10 cellular contexts compared by ENCODE assay signal in genomic region chr1:11653101-11653601, GRCh38. TPM values are rescaled to one million over a fixed set of nuclear protein-coding genes. Genes with fewer than 3 reads are reported as not detected.
DNase-seq lines count a peak whose midpoint lies in the region; ATAC-seq and TF ChIP-seq lines count a peak whose summit lies in the region.
"Had no signal": no experiment of that assay in that cellular context is flagged by ENCODE, and none has a peak within 500 bp of the region (broad histone marks: within the 10 kb centered on the region; RNA-seq: fewer than 3 reads in every experiment).

No MANE protein-coding gene starts in this region.

- no peak overlapping the region for H3K9ac ChIP-seq in PC-3 (ENCODE audit: low read length)

- peaks cover 0 to 4% of the 10 kb centered on the region in 2 donors for H3K36me3 Mint-ChIP-seq in CD4-positive, alpha-beta memory T cell

- no peaks in the 10 kb centered on the region for H3K9me3 ChIP-seq in CD4-positive, alpha-beta memory T cell (ENCODE audit: control insufficient read depth in 1 of 2, low read length in 2 of 2)
- no peaks in the 10 kb centered on the region for H3K9me3 ChIP-seq in PC-3 (ENCODE audit: low read length)

- H3K79me2 ChIP-seq in PC-3 (ENCODE audit: low read length): peaks cover 10% of the 10 kb centered on the region

- no peaks in the 10 kb centered on the region for H3K27me3 ChIP-seq in CD4-positive, alpha-beta memory T cell (ENCODE audit: insufficient read depth, low read length)
- H3K27me3 ChIP-seq in PC-3 (ENCODE audit: low read length): no peaks in the 10 kb centered on the region

- H3K36me3 ChIP-seq in CD4-positive, alpha-beta memory T cell (ENCODE audit: insufficient read depth, low read length): peaks cover 7% of the 10 kb centered on the region
- no peaks in the 10 kb centered on the region for H3K36me3 ChIP-seq in PC-3 (ENCODE audit: low read depth, low read length)

- no peaks in the 10 kb centered on the region for H4K20me1 ChIP-seq in PC-3 (ENCODE audit: low read length)

- CTCF ChIA-PET in CD4-positive, alpha-beta memory T cell (lab: Charles Lee; ENCODE audit: partially characterized antibody): interaction anchor here (1.2 to 13.4 kb wide), 7 partner anchors 10 to 616 kb away, joined by 3 to 165 read pairs (median 5); partner anchors contain the start of gene FBXO6
- CTCF ChIA-PET in PC-3 (lab: Charles Lee): interaction anchor here (0.6 to 1.1 kb wide), 4 partner anchors 11 to 184 kb away, joined by 5 to 7 read pairs (median 5); partner anchors contain the start of gene FBXO6

- H3K27ac ChIP-seq in CD4-positive, alpha-beta memory T cell (ENCODE audit: low read depth, low read length): no peak overlapping the region
- peak overlapping the region; percentile 61 for H3K27ac ChIP-seq in PC-3 (ENCODE audit: low read length)

- intact Hi-C loops in CD4-positive, alpha-beta memory T cell (cut with micrococcal nuclease): no loop called here
- intact Hi-C loops in PC-3 (cut with micrococcal nuclease): no loop called here

- H2AFZ ChIP-seq in PC-3 (ENCODE audit: low read length): peak overlapping the region; percentile 35; the same call in 1 of the 2 replicates

- H3K4me2 ChIP-seq in PC-3 (ENCODE audit: low read length): peak overlapping the region; percentile 57

- H3K4me3 Mint-ChIP-seq in CD4-positive, alpha-beta memory T cell: peak overlapping the region in 7 of 8 donors; percentile 23 to 75 (median 53)

- peak; percentile 73 for ATAC-seq in PC-3

- H3K9me2 ChIP-seq in PC-3 (replicated peaks; ENCODE audit: low read length): no peaks in the 10 kb centered on the region

- H3K9me3 Mint-ChIP-seq in CD4-positive, alpha-beta memory T cell: no peaks in the 10 kb centered on the region
- H3K9me3 Mint-ChIP-seq: activated CD4-positive, alpha-beta T cell treated with anti-CD3 and anti-CD28 coated beads, Interleukin-2, amount 10 ng/mL, durations not matched to agents 24 days and 14 days had no signal

- TF ChIP-seq CTCF in PC-3 (conservative IDR thresholded peaks at IDR 0.05; ENCODE audit: low read depth, low read length): no peak

- DNase-seq in CD4-positive, alpha-beta memory T cell: no peak
- DNase-seq in PC-3: peak; percentile 87
- peak; percentile 56 for DNase-seq in iPS-NIHi7 (ENCODE audit: extremely low spot score)
- no peak for DNase-seq in NCI-H187 treated with DMSO at 0.1 percent for 48 hours (lab: John Stamatoyannopoulos, UW)
- no peak for DNase-seq in kidney glomerular epithelial cell (lab: John Stamatoyannopoulos, UW)
- no peak for DNase-seq in activated effector memory CD4-positive, alpha-beta T cell treated with Interleukin-2 at 50 U/mL for 16 hours
- DNase-seq: activated CD4-positive, alpha-beta T cell treated with anti-CD3 and anti-CD28 coated beads, Interleukin-2, amount 10 ng/mL, durations not matched to agents 24 days and 14 days; effector CD4-positive, alpha-beta T cell; mesenchymal stem cell; NCI-H526 treated with DMSO at 0.1 percent for 48 hours had no signal

- H3K27ac Mint-ChIP-seq in CD4-positive, alpha-beta memory T cell: peak overlapping the region in 4 of 7 donors; percentile 24 to 72 (median 60)
- H3K27ac Mint-ChIP-seq: activated CD4-positive, alpha-beta T cell treated with anti-CD3 and anti-CD28 coated beads, Interleukin-2, amount 10 ng/mL, durations not matched to agents 24 days and 14 days had no signal

- peaks cover 33% of the 10 kb centered on the region for H3K4me1 ChIP-seq in CD4-positive, alpha-beta memory T cell (ENCODE audit: insufficient read depth, low read length)
- peaks cover 28% of the 10 kb centered on the region for H3K4me1 ChIP-seq in PC-3 (ENCODE audit: insufficient read depth, low read length)

- H3K27me3 Mint-ChIP-seq in CD4-positive, alpha-beta memory T cell: no peaks in the 10 kb centered on the region

- no peak overlapping the region for H3K4me3 ChIP-seq in CD4-positive, alpha-beta memory T cell (ENCODE audit: low read length in 2 of 2)
- peak overlapping the region; percentile 32; the same call in 1 of the 2 replicates for H3K4me3 ChIP-seq in PC-3 (ENCODE audit: low read length)

- H3K4me1 Mint-ChIP-seq in CD4-positive, alpha-beta memory T cell: peaks cover 11 to 52% (median 32%) of the 10 kb centered on the region in 4 donors

- no TSS peak for BruUV-seq in PC-3 (replicated peaks; lab: Mats Ljungman, UMichigan)

- no peaks in the 10 kb centered on the region for H3F3A ChIP-seq in PC-3 (ENCODE audit: low read length, unreplicated experiment)

- POLR2A ChIA-PET in CD4-positive, alpha-beta memory T cell (lab: Charles Lee; ENCODE audit: partially characterized antibody): interaction anchor here (0.9 to 8.1 kb wide), 7 partner anchors 11 to 641 kb away, joined by 3 to 73 read pairs (median 4); partner anchors contain the start of genes FBXO6 and TARDBP
- POLR2A ChIA-PET in PC-3 (lab: Charles Lee; ENCODE audit: unreplicated experiment): no interaction called here

RNA-seq across cellular contexts. Expression of gene FBXO2, which starts 1.1 kb away (rescaled TPM):
- total RNA-seq in CD4-positive, alpha-beta memory T cell: 1 to 10 TPM; 4.4 to 5.1 TPM
- polyA plus RNA-seq in CD4-positive, alpha-beta memory T cell: 1 to 10 TPM; 4.1 to 7.5 TPM
- total RNA-seq in PC-3 (2014; rRNA removed): 13.4 and 15.3 TPM in 2 replicates

RNA-seq across cellular contexts. Expression of gene FBXO44, which starts 1.5 kb away (rescaled TPM):
- total RNA-seq in CD4-positive, alpha-beta memory T cell: 10 to 100 TPM; 56.7 to 56.9 TPM
- polyA plus RNA-seq in CD4-positive, alpha-beta memory T cell: 10 to 100 TPM in 1 of 2 donors, 1 to 10 TPM in 1; 10.0 to 11.0 TPM
- 19.2 and 23.5 TPM in 2 replicates for total RNA-seq in PC-3 (2014; rRNA removed)

RNA-seq across cellular contexts. Expression of gene FBXO6, which starts 10.8 kb away (rescaled TPM):
- 1 to 10 TPM; 3.2 to 4.3 TPM for total RNA-seq in CD4-positive, alpha-beta memory T cell
- 10 to 100 TPM in 1 of 2 donors, 1 to 10 TPM in 1; 9.0 to 12.1 TPM for polyA plus RNA-seq in CD4-positive, alpha-beta memory T cell
- 23.5 and 24.6 TPM in 2 replicates for total RNA-seq in PC-3 (2014; rRNA removed)

RNA-seq across cellular contexts. Expression of gene MAD2L2, which starts 27.8 kb away (rescaled TPM):
- 10 to 100 TPM; 20.7 to 22.7 TPM for total RNA-seq in CD4-positive, alpha-beta memory T cell
- 10 to 100 TPM; 51.5 to 55.1 TPM for polyA plus RNA-seq in CD4-positive, alpha-beta memory T cell
- total RNA-seq in PC-3 (2014; rRNA removed): 127 and 139 TPM in 2 replicates

RNA-seq across cellular contexts. Expression of gene DRAXIN, which starts 38.4 kb away (rescaled TPM):
- total RNA-seq in CD4-positive, alpha-beta memory T cell: under 1 TPM; 0.17 to 0.23 TPM
- under 1 TPM in 1 of 2 donors, not detected in 1; 0.07 TPM for polyA plus RNA-seq in CD4-positive, alpha-beta memory T cell
- total RNA-seq in PC-3 (2014; rRNA removed): 0.07 TPM in 1 of 2 replicates, not detected in the other
- total RNA-seq: activated CD4-positive, alpha-beta T cell treated with anti-CD3 and anti-CD28 coated beads, Interleukin-2, amount 10 ng/mL, durations not matched to agents 24 days and 14 days had no signal

Comparison
In these comparisons a context has a peak if more than half of its experiments do, and no peak if none do; other contexts are left out.
1. DNase-seq: peak in PC-3 (single experiment) and iPS-NIHi7 (single experiment); none in CD4-positive, alpha-beta memory T cell (0 of 5), NCI-H187 treated with DMSO at 0.1 percent for 48 hours (single experiment), kidney glomerular epithelial cell (single experiment) and activated effector memory CD4-positive, alpha-beta T cell treated with Interleukin-2 at 50 U/mL for 16 hours (single experiment).